In genomic region chr10:88707429-88708110, GRCh38 we compare ENCODE assay signal across 12 cellular contexts. TPM values are rescaled to one million over a fixed set of nuclear protein-coding genes. Genes with fewer than 3 reads are reported as not detected.
DNase-seq lines count a peak whose midpoint lies in the region; FAIRE-seq and TF ChIP-seq lines count a peak whose summit lies in the region.
"Had no signal": no experiment of that assay in that cellular context is flagged by ENCODE, and none has a peak within 500 bp of the region (broad histone marks: within the 10 kb centered on the region; RNA-seq: fewer than 3 reads in every experiment).

No MANE protein-coding gene starts in this region.

- no peak overlapping the region for H3K4me3 Mint-ChIP-seq in CD8-positive, alpha-beta memory T cell

- CTCF ChIA-PET in CD8-positive, alpha-beta memory T cell (lab: Charles Lee): no interaction called here

- no peak overlapping the region for H3K9ac ChIP-seq in HUES48 (ENCODE audit: low read depth, low read length)

- FAIRE-seq in bronchial epithelial cell (lab: Jason Lieb, UNC): no peak
- FAIRE-seq: K562 had no signal

- POLR2A ChIA-PET in CD8-positive, alpha-beta memory T cell (lab: Charles Lee): no interaction called here

- H3K27ac ChIP-seq in HUES48 (ENCODE audit: low read depth, low read length): peak overlapping the region; percentile 79
- H3K27ac ChIP-seq in osteoblast (ENCODE audit: low read depth, low read length): no peak overlapping the region
- no peak overlapping the region for H3K27ac ChIP-seq in CD8-positive, alpha-beta memory T cell (ENCODE audit: low read depth, low read length)

- H3K4me1 Mint-ChIP-seq in CD8-positive, alpha-beta memory T cell: peaks cover 0 to 11% (median 0%) of the 10 kb centered on the region in 3 donors

- peak overlapping the region; percentile 36 for H3K4me2 ChIP-seq in osteoblast (ENCODE audit: insufficient read depth, low read length)

- H4K20me1 ChIP-seq in osteoblast (ENCODE audit: insufficient read depth, low read length): no peaks in the 10 kb centered on the region

- no peak for TF ChIP-seq CTCF in bronchial epithelial cell (IDR thresholded peaks at IDR 0.05; ENCODE audit: insufficient read depth, low read length, severe bottlenecking)
- no peak for TF ChIP-seq CTCF in osteoblast (IDR thresholded peaks at IDR 0.05; ENCODE audit: extremely low read depth, low read depth, low read length)

- no peaks in the 10 kb centered on the region for H3K79me2 ChIP-seq in osteoblast (ENCODE audit: insufficient read depth, low read length)

- H3K36me3 Mint-ChIP-seq in CD8-positive, alpha-beta memory T cell: no peaks in the 10 kb centered on the region

- H3K9me3 Mint-ChIP-seq in CD8-positive, alpha-beta memory T cell: no peaks in the 10 kb centered on the region

- no peak overlapping the region for H3K27ac Mint-ChIP-seq in CD8-positive, alpha-beta memory T cell

- H3K27me3 Mint-ChIP-seq in CD8-positive, alpha-beta memory T cell: no peaks in the 10 kb centered on the region

- H3K4me3 ChIP-seq in HUES48 (ENCODE audit: low read depth, low read length) (no peak overlapping the region), bronchial epithelial cell (ENCODE audit: low read depth, low read length) (no peak overlapping the region), osteoblast (ENCODE audit: insufficient read depth, low read length) (no peak overlapping the region)
- no peak overlapping the region for H3K4me3 ChIP-seq in CD8-positive, alpha-beta memory T cell (ENCODE audit: low read length)
- H3K4me3 ChIP-seq: K562 had no signal

- H3K36me3 ChIP-seq in HUES48 (ENCODE audit: control insufficient read depth, insufficient read depth, low read length) (no peaks in the 10 kb centered on the region), bronchial epithelial cell (ENCODE audit: control insufficient read depth, insufficient read depth, low read length) (no peaks in the 10 kb centered on the region), osteoblast (ENCODE audit: insufficient read depth, low read length) (no peaks in the 10 kb centered on the region)
- H3K36me3 ChIP-seq in CD8-positive, alpha-beta memory T cell (ENCODE audit: insufficient read depth, low read length): no peaks in the 10 kb centered on the region

- H3K27me3 ChIP-seq in HUES48 (ENCODE audit: control insufficient read depth, insufficient read depth, low read length) (peaks cover 81% of the 10 kb centered on the region), bronchial epithelial cell (ENCODE audit: control insufficient read depth, insufficient read depth, low read length) (no peaks in the 10 kb centered on the region), osteoblast (ENCODE audit: insufficient read depth, low read length) (no peaks in the 10 kb centered on the region)
- no peaks in the 10 kb centered on the region for H3K27me3 ChIP-seq in CD8-positive, alpha-beta memory T cell (ENCODE audit: insufficient read depth, low read length, poor library complexity, severe bottlenecking)

- DNase-seq in GM04504 (ENCODE audit: low read depth) (peak; percentile 44), bronchial epithelial cell (ENCODE audit: low read depth) (peak; percentile 97), osteoblast (ENCODE audit: insufficient read length, low spot score, missing footprints) (peak; percentile 6), NCI-H1930 (lab: John Stamatoyannopoulos, UW) (no peak), pons (ENCODE audit: low spot score) (no peak), NCI-H2029 treated with DMSO at 0.1 percent for 48 hours (lab: John Stamatoyannopoulos, UW) (no peak)
- DNase-seq in CD8-positive, alpha-beta memory T cell: no peak
- DNase-seq: foreskin melanocyte had no signal

- H3K4me1 ChIP-seq in HUES48 (ENCODE audit: control insufficient read depth, insufficient read depth, low read length): peaks cover 26% of the 10 kb centered on the region
- peaks cover 16% of the 10 kb centered on the region for H3K4me1 ChIP-seq in osteoblast (ENCODE audit: insufficient read depth, low read length)
- no peaks in the 10 kb centered on the region for H3K4me1 ChIP-seq in CD8-positive, alpha-beta memory T cell (ENCODE audit: insufficient read depth, low read length)

- no peak overlapping the region for H2AFZ ChIP-seq in osteoblast (ENCODE audit: low read length)

- H3K9me3 ChIP-seq in HUES48 (ENCODE audit: control insufficient read depth, insufficient read depth, low read length) (no peaks in the 10 kb centered on the region), osteoblast (ENCODE audit: low read depth, low read length) (no peaks in the 10 kb centered on the region)
- no peaks in the 10 kb centered on the region for H3K9me3 ChIP-seq in CD8-positive, alpha-beta memory T cell (ENCODE audit: low read length)

RNA-seq across cellular contexts. Expression of gene LIPK, which starts 1.5 kb away (rescaled TPM):
- 0.13 TPM in 1 of 2 replicates, not detected in the other for total RNA-seq in bronchial epithelial cell
- total RNA-seq in osteoblast: not detected in 2 replicates
- total RNA-seq in CD8-positive, alpha-beta memory T cell: not detected
- not detected for polyA plus RNA-seq in CD8-positive, alpha-beta memory T cell
- total RNA-seq: K562, Right ventricle myocardium inferior had no signal
- polyA plus RNA-seq: K562, neural cell had no signal

RNA-seq across cellular contexts. Expression of gene LIPF, which starts 43.3 kb away (rescaled TPM):
- total RNA-seq in bronchial epithelial cell (not detected in 2 replicates), osteoblast (not detected in 2 replicates)
- total RNA-seq in CD8-positive, alpha-beta memory T cell: not detected
- polyA plus RNA-seq in CD8-positive, alpha-beta memory T cell: not detected
- total RNA-seq: K562, Right ventricle myocardium inferior had no signal
- polyA plus RNA-seq: K562, neural cell had no signal

RNA-seq across cellular contexts. Expression of gene LIPN, which starts 52.2 kb away (rescaled TPM):
- total RNA-seq in bronchial epithelial cell (1.3 TPM in 1 of 2 replicates, not detected in the other), osteoblast (not detected in 2 replicates)
- not detected for total RNA-seq in CD8-positive, alpha-beta memory T cell
- not detected for polyA plus RNA-seq in CD8-positive, alpha-beta memory T cell
- total RNA-seq: K562, Right ventricle myocardium inferior had no signal
- polyA plus RNA-seq: K562, neural cell had no signal

Comparison
In these comparisons a context has a peak if more than half of its experiments do, and no peak if none do; other contexts are left out.
1. DNase-seq: peak in GM04504 (single experiment), bronchial epithelial cell (single experiment) and osteoblast (single experiment); none in CD8-positive, alpha-beta memory T cell (0 of 5), NCI-H1930 (0 of 2), pons (single experiment) and NCI-H2029 treated with DMSO at 0.1 percent for 48 hours (single experiment).